ENCODE assay signal across 12 cellular contexts in genomic region chr2:177187631-177188312, GRCh38. TPM values are rescaled to one million over a fixed set of nuclear protein-coding genes. Genes with fewer than 3 reads are reported as not detected.
DNase-seq lines count a peak whose midpoint lies in the region; ATAC-seq and TF ChIP-seq lines count a peak whose summit lies in the region.
"Had no signal": no experiment of that assay in that cellular context is flagged by ENCODE, and none has a peak within 500 bp of the region (broad histone marks: within the 10 kb centered on the region; RNA-seq: fewer than 3 reads in every experiment).

No MANE protein-coding gene starts in this region.

- H3K9me3 ChIP-seq in testis, result no peaks in the 10 kb centered on the region
- H3K9me3 ChIP-seq: SJSA1 had no signal

- 66 to 69% methylated on average over 8 of the region's 8 CpGs for WGBS in testis, 2 donors

- no peak for TF ChIP-seq CTCF in testis (IDR thresholded peaks at IDR 0.05)

- no peaks in the 10 kb centered on the region for H3K27me3 ChIP-seq in testis
- H3K27me3 ChIP-seq: SJSA1 had no signal

- H3K36me3 ChIP-seq in testis (ENCODE audit: low read depth, missing control alignments), result no peaks in the 10 kb centered on the region
- H3K36me3 ChIP-seq: SJSA1 had no signal

- H3K4me1 ChIP-seq in testis, result no peaks in the 10 kb centered on the region
- H3K4me1 ChIP-seq: SJSA1 had no signal

- no peak overlapping the region for H3K27ac ChIP-seq in testis
- H3K27ac ChIP-seq: SJSA1 had no signal

- intact Hi-C loops in testis (cut with DNase I; ENCODE audit: low total_unique reads), result no loop called here

- TF ChIP-seq POLR2A in testis (IDR thresholded peaks at IDR 0.05), result no peak

- H3K4me3 ChIP-seq in testis, result no peak overlapping the region
- H3K4me3 ChIP-seq: SJSA1 had no signal

- DNase-seq in ELF-1 (ENCODE audit: low read depth, low spot score) (peak; percentile 23), MV-4-11 (lab: John Stamatoyannopoulos, UW) (peak; percentile 90), dedifferentiated amniotic fluid mesenchymal stem cell (ENCODE audit: extremely low spot score) (peak; percentile 80), myocyte (ENCODE audit: low read depth) (peak; percentile 94), NCI-H345 treated with DMSO at 0.1 percent for 48 hours (lab: John Stamatoyannopoulos, UW; ENCODE audit: unreplicated experiment) (no peak), testis (no peak), HK-2 (ENCODE audit: unreplicated experiment) (no peak)
- DNase-seq: activated CD8-positive, alpha-beta memory T cell treated with anti-CD3 and anti-CD28 coated beads for 24 hours; central memory CD4-positive, alpha-beta T cell; DMS79 had no signal

- no peak for ATAC-seq in GM21515 (IDR thresholded peaks at IDR 0.05; ENCODE audit: unreplicated experiment)

RNA-seq across cellular contexts. Expression of gene HNRNPA3, which starts 24.8 kb away (rescaled TPM):
- 29.2 and 29.6 TPM in 2 replicates for total RNA-seq in myocyte
- 127 TPM for polyA plus RNA-seq in myocyte (2012)
- total RNA-seq in testis, result 100 to 1,000 TPM in 1 of 2 donors, 10 to 100 TPM in 1; 81.3 to 103 TPM
- polyA plus RNA-seq in testis (ENCODE audit: insufficient read depth, low read depth, low replicate concordance), result 284 TPM

Comparison
In these comparisons a context has a peak if more than half of its experiments do, and no peak if none do; other contexts are left out.
1. DNase-seq: peak in ELF-1 (single experiment), MV-4-11 (single experiment), dedifferentiated amniotic fluid mesenchymal stem cell (single experiment) and myocyte (single experiment); none in NCI-H345 treated with DMSO at 0.1 percent for 48 hours (single experiment), testis (single experiment) and HK-2 (single experiment).